1 cellular context compared by ENCODE assay signal in the genomic region with DNA sequence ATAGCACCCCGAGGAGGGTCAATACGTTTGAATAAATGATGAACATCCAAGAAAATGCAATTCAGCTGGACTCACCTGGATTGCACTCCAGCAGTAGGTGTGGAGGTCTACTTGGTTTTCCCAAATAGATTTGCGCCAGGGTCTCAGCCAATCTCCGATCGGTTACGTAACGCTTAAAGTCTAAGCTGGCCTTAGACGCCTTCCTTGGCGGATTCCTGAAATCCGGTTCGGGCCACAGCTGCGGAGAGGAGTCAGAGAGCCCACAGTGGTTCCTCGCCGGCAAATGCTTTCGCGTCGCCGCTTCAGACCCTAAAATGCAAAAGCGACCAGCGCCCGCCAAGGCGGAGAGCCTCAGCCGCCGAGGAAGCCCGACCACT.
A peak's percentile ranks its signal among the peaks of the same experiment; 100 is the strongest.
TF ChIP-seq lines count a peak whose summit lies in the region.

No MANE protein-coding gene starts in this region.

TF ChIP-seq in HepG2, 621 proteins besides CTCF, POLR2A, EP300 and RAD21 (continued from another document):
- TF ChIP-seq, protein P1, sequence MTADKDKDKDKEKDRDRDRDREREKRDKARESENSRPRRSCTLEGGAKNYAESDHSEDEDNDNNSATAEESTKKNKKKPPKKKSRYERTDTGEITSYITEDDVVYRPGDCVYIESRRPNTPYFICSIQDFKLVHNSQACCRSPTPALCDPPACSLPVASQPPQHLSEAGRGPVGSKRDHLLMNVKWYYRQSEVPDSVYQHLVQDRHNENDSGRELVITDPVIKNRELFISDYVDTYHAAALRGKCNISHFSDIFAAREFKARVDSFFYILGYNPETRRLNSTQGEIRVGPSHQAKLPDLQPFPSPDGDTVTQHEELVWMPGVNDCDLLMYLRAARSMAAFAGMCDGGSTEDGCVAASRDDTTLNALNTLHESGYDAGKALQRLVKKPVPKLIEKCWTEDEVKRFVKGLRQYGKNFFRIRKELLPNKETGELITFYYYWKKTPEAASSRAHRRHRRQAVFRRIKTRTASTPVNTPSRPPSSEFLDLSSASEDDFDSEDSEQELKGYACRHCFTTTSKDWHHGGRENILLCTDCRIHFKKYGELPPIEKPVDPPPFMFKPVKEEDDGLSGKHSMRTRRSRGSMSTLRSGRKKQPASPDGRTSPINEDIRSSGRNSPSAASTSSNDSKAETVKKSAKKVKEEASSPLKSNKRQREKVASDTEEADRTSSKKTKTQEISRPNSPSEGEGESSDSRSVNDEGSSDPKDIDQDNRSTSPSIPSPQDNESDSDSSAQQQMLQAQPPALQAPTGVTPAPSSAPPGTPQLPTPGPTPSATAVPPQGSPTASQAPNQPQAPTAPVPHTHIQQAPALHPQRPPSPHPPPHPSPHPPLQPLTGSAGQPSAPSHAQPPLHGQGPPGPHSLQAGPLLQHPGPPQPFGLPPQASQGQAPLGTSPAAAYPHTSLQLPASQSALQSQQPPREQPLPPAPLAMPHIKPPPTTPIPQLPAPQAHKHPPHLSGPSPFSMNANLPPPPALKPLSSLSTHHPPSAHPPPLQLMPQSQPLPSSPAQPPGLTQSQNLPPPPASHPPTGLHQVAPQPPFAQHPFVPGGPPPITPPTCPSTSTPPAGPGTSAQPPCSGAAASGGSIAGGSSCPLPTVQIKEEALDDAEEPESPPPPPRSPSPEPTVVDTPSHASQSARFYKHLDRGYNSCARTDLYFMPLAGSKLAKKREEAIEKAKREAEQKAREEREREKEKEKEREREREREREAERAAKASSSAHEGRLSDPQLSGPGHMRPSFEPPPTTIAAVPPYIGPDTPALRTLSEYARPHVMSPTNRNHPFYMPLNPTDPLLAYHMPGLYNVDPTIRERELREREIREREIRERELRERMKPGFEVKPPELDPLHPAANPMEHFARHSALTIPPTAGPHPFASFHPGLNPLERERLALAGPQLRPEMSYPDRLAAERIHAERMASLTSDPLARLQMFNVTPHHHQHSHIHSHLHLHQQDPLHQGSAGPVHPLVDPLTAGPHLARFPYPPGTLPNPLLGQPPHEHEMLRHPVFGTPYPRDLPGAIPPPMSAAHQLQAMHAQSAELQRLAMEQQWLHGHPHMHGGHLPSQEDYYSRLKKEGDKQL (CRISPR knock-in tag; IDR thresholded peaks at IDR 0.05; ENCODE audit: low read depth): no peak
- TF ChIP-seq ZNF570 (CRISPR knock-in tag; IDR thresholded peaks at IDR 0.05; ENCODE audit: borderline replicate concordance): no peak
- 0 out of 2 replicates have a peak, but pooled peaks have one; percentile 36 for TF ChIP-seq ZNF607 (CRISPR knock-in tag; IDR thresholded peaks at IDR 0.05; ENCODE audit: borderline replicate concordance)
- TF ChIP-seq HNRNPH1 (optimal IDR thresholded peaks at IDR 0.05; ENCODE audit: low read depth, low read length): no peak
- TF ChIP-seq HDAC2 (CRISPR knock-in tag; IDR thresholded peaks at IDR 0.05): no peak
- TF ChIP-seq HNF4G (IDR thresholded peaks at IDR 0.05; ENCODE audit: borderline replicate concordance, low read depth, low read length): no peak
- TF ChIP-seq HNF4G (CRISPR knock-in tag; IDR thresholded peaks at IDR 0.05; ENCODE audit: borderline replicate concordance, low read depth): no peak
- no peak for TF ChIP-seq MED8 (CRISPR knock-in tag; IDR thresholded peaks at IDR 0.05; ENCODE audit: insufficient replicate concordance)
- TF ChIP-seq ZNF432 (CRISPR knock-in tag; IDR thresholded peaks at IDR 0.05; ENCODE audit: borderline replicate concordance): no peak
- TF ChIP-seq SOX5 (CRISPR knock-in tag; IDR thresholded peaks at IDR 0.05; ENCODE audit: borderline replicate concordance): no peak
- TF ChIP-seq, protein P2, sequence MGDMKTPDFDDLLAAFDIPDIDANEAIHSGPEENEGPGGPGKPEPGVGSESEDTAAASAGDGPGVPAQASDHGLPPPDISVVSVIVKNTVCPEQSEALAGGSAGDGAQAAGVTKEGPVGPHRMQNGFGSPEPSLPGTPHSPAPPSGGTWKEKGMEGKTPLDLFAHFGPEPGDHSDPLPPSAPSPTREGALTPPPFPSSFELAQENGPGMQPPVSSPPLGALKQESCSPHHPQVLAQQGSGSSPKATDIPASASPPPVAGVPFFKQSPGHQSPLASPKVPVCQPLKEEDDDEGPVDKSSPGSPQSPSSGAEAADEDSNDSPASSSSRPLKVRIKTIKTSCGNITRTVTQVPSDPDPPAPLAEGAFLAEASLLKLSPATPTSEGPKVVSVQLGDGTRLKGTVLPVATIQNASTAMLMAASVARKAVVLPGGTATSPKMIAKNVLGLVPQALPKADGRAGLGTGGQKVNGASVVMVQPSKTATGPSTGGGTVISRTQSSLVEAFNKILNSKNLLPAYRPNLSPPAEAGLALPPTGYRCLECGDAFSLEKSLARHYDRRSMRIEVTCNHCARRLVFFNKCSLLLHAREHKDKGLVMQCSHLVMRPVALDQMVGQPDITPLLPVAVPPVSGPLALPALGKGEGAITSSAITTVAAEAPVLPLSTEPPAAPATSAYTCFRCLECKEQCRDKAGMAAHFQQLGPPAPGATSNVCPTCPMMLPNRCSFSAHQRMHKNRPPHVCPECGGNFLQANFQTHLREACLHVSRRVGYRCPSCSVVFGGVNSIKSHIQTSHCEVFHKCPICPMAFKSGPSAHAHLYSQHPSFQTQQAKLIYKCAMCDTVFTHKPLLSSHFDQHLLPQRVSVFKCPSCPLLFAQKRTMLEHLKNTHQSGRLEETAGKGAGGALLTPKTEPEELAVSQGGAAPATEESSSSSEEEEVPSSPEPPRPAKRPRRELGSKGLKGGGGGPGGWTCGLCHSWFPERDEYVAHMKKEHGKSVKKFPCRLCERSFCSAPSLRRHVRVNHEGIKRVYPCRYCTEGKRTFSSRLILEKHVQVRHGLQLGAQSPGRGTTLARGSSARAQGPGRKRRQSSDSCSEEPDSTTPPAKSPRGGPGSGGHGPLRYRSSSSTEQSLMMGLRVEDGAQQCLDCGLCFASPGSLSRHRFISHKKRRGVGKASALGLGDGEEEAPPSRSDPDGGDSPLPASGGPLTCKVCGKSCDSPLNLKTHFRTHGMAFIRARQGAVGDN (CRISPR knock-in tag; IDR thresholded peaks at IDR 0.05): no peak
- TF ChIP-seq, protein P3, sequence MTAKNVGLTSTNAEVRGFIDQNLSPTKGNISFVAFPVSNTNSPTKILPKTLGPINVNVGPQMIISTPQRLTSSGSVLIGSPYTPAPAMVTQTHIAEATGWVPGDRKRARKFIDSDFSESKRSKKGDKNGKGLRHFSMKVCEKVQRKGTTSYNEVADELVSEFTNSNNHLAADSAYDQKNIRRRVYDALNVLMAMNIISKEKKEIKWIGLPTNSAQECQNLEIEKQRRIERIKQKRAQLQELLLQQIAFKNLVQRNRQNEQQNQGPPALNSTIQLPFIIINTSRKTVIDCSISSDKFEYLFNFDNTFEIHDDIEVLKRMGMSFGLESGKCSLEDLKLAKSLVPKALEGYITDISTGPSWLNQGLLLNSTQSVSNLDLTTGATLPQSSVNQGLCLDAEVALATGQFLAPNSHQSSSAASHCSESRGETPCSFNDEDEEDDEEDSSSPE (CRISPR knock-in tag; IDR thresholded peaks at IDR 0.05): no peak
- TF ChIP-seq HDAC1 (CRISPR knock-in tag; IDR thresholded peaks at IDR 0.05): no peak
- no peak for TF ChIP-seq THAP11 (CRISPR knock-in tag; IDR thresholded peaks at IDR 0.05)
- TF ChIP-seq, protein P4, sequence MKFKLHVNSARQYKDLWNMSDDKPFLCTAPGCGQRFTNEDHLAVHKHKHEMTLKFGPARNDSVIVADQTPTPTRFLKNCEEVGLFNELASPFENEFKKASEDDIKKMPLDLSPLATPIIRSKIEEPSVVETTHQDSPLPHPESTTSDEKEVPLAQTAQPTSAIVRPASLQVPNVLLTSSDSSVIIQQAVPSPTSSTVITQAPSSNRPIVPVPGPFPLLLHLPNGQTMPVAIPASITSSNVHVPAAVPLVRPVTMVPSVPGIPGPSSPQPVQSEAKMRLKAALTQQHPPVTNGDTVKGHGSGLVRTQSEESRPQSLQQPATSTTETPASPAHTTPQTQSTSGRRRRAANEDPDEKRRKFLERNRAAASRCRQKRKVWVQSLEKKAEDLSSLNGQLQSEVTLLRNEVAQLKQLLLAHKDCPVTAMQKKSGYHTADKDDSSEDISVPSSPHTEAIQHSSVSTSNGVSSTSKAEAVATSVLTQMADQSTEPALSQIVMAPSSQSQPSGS (CRISPR knock-in tag; IDR thresholded peaks at IDR 0.05): no peak
- TF ChIP-seq TP53 (CRISPR knock-in tag; conservative IDR thresholded peaks at IDR 0.05): no peak
- TF ChIP-seq ZBTB3 (CRISPR knock-in tag; IDR thresholded peaks at IDR 0.05; ENCODE audit: borderline replicate concordance, low read depth): no peak; the same call in 1 of the 2 replicates
- TF ChIP-seq GTF3A (CRISPR knock-in tag; conservative IDR thresholded peaks at IDR 0.05): 0 out of 2 replicates have a peak, but pooled peaks have one; percentile 46
- TF ChIP-seq ZNF616 (CRISPR knock-in tag; IDR thresholded peaks at IDR 0.05; ENCODE audit: low read depth): no peak
- no peak for TF ChIP-seq HOMEZ (CRISPR knock-in tag; IDR thresholded peaks at IDR 0.05; ENCODE audit: low read depth)
- no peak for TF ChIP-seq ZNF782 (CRISPR knock-in tag; IDR thresholded peaks at IDR 0.05; ENCODE audit: borderline replicate concordance)
- TF ChIP-seq, protein P5, sequence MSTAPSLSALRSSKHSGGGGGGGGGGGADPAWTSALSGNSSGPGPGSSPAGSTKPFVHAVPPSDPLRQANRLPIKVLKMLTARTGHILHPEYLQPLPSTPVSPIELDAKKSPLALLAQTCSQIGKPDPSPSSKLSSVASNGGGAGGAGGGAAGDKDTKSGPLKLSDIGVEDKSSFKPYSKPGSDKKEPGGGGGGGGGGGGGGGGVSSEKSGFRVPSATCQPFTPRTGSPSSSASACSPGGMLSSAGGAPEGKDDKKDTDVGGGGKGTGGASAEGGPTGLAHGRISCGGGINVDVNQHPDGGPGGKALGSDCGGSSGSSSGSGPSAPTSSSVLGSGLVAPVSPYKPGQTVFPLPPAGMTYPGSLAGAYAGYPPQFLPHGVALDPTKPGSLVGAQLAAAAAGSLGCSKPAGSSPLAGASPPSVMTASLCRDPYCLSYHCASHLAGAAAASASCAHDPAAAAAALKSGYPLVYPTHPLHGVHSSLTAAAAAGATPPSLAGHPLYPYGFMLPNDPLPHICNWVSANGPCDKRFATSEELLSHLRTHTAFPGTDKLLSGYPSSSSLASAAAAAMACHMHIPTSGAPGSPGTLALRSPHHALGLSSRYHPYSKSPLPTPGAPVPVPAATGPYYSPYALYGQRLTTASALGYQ (CRISPR knock-in tag; IDR thresholded peaks at IDR 0.05): no peak
- TF ChIP-seq HIVEP1 (CRISPR knock-in tag; IDR thresholded peaks at IDR 0.05): no peak
- TF ChIP-seq, protein P6, sequence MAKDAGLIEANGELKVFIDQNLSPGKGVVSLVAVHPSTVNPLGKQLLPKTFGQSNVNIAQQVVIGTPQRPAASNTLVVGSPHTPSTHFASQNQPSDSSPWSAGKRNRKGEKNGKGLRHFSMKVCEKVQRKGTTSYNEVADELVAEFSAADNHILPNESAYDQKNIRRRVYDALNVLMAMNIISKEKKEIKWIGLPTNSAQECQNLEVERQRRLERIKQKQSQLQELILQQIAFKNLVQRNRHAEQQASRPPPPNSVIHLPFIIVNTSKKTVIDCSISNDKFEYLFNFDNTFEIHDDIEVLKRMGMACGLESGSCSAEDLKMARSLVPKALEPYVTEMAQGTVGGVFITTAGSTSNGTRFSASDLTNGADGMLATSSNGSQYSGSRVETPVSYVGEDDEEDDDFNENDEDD (CRISPR knock-in tag; IDR thresholded peaks at IDR 0.05; ENCODE audit: borderline replicate concordance): no peak
- TF ChIP-seq, protein P7, sequence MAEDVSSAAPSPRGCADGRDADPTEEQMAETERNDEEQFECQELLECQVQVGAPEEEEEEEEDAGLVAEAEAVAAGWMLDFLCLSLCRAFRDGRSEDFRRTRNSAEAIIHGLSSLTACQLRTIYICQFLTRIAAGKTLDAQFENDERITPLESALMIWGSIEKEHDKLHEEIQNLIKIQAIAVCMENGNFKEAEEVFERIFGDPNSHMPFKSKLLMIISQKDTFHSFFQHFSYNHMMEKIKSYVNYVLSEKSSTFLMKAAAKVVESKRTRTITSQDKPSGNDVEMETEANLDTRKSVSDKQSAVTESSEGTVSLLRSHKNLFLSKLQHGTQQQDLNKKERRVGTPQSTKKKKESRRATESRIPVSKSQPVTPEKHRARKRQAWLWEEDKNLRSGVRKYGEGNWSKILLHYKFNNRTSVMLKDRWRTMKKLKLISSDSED (CRISPR knock-in tag; IDR thresholded peaks at IDR 0.05): no peak
- no peak for TF ChIP-seq ISL2 (CRISPR knock-in tag; IDR thresholded peaks at IDR 0.05)
- TF ChIP-seq KDM5B (CRISPR knock-in tag; IDR thresholded peaks at IDR 0.05; ENCODE audit: borderline replicate concordance): no peak
- 0 out of 2 replicates have a peak, but pooled peaks have one; percentile 23 for TF ChIP-seq PRMT3 (CRISPR knock-in tag; IDR thresholded peaks at IDR 0.05; ENCODE audit: borderline replicate concordance, low read depth)
- TF ChIP-seq KDM5A (IDR thresholded peaks at IDR 0.05; ENCODE audit: borderline replicate concordance, low read length): no peak; the same call in 1 of the 2 replicates
- TF ChIP-seq RBM39 (IDR thresholded peaks at IDR 0.05; ENCODE audit: low read depth, low read length, poor library complexity, severe bottlenecking): peak; percentile 34
- TF ChIP-seq ZNF777 (CRISPR knock-in tag; IDR thresholded peaks at IDR 0.05): 0 out of 2 replicates have a peak, but pooled peaks have one; percentile 26
- TF ChIP-seq ZNF335 (CRISPR knock-in tag; IDR thresholded peaks at IDR 0.05): no peak
- TF ChIP-seq THAP8 (CRISPR knock-in tag; IDR thresholded peaks at IDR 0.05; ENCODE audit: borderline replicate concordance): no peak
